In the genomic region with DNA sequence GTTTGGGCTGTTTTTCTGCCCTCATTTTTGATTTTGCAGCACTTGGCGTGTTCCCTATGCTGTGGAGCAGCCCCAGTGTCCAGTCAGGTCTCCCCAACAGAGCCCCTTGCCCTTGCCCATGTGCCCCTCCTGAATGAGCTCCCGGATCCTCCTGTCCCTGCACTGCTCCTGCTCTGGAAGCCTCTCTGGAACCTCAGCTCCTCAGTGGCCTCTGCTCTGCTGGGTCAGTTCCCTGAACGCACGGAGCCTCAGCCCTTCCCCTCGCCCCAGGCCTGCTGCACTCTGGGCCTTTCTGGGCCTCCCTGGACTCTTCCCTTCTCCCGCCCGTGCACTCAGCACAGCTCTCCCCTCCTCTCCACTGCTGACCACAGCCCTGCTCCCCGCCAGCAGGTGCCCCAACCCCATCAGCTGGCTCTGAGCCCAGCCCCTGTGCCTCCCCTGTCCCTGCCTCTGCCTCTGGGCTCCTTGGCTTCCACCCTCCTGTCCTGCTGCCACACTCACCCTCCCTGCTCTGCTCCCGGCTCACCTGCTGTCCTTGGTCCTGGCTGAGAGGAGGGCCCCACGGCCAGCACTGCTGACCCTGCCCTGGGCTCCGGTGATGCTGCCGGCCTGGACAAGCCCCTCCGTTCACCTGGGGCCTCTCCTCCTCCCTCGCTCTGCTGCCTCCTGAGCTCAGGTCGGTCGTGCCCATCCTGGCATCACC, we compare ENCODE assay signal across 7 cellular contexts.
A peak's percentile ranks its signal among the peaks of the same experiment; 100 is the strongest.
DNase-seq lines count a peak whose midpoint lies in the region; ATAC-seq, FAIRE-seq and TF ChIP-seq lines count a peak whose summit lies in the region.
"Not testable (repeated sequence)": the region's sequence is repeated elsewhere in the genome, so short reads cannot be mapped to it uniquely, and the experiment has no call there.

No MANE protein-coding gene starts in this region.

- SMC1A ChIA-PET in GM12878 (lab: Charles Lee; ENCODE audit: uncharacterized antibody, unreplicated experiment): not testable (repeated sequence)

- not testable (repeated sequence) for TF ChIP-seq CTCF in GM12875 (IDR thresholded peaks at IDR 0.05; ENCODE audit: borderline replicate concordance, insufficient read depth, low read depth, low read length); Panc1 (IDR thresholded peaks at IDR 0.05); GM12878 (IDR thresholded peaks at IDR 0.05 in 2 of 3, conservative IDR thresholded peaks at IDR 0.05 in 1 of 3; ENCODE audit: control insufficient read depth in 2 of 3, extremely low read depth in 1 of 3, insufficient read depth in 1 of 3, low read depth in 3 of 3, low read length in 3 of 3)

- H3K9ac ChIP-seq in GM12878 (ENCODE audit: control insufficient read depth, insufficient read depth, low read length): not testable (repeated sequence)

- ATAC-seq in Panc1: peak; percentile 34; the same call in 1 of the 2 replicates
- peak; percentile 50 for ATAC-seq in GM12878
- ATAC-seq in right cardiac atrium: peak; percentile 14 to 18
- ATAC-seq in naive B cell (ENCODE audit: low read depth in 2 of 2); stimulated activated effector memory CD8-positive, alpha-beta T cell treated with anti-CD3 and anti-CD28 coated beads, Interleukin-12 subunit alpha, Interleukin-12 subunit beta, amount 100 ng/mL, for 72 hours: not testable (repeated sequence)

- H3K36me3 Mint-ChIP-seq in naive B cell: not testable (repeated sequence)
- H3K36me3 Mint-ChIP-seq in stimulated activated effector memory CD8-positive, alpha-beta T cell treated with anti-CD3 and anti-CD28 coated beads, Interleukin-12 subunit alpha, Interleukin-12 subunit beta, amount 100 ng/mL, for 72 hours: peaks cover 18% of the 10 kb centered on the region

- not testable (repeated sequence) for H3K4me2 ChIP-seq in GM12878 (ENCODE audit: control insufficient read depth, insufficient read depth)

- not testable (repeated sequence) for BruUV-seq in Panc1 (replicated peaks; lab: Mats Ljungman, UMichigan); GM12878 (replicated peaks; lab: Mats Ljungman, UMichigan)

- H3K36me3 ChIP-seq in Panc1 (ENCODE audit: control insufficient read depth, insufficient read depth, low read length); GM12878 (ENCODE audit: control insufficient read depth in 2 of 2, insufficient read depth in 2 of 2, low read length in 1 of 2): not testable (repeated sequence)

- H3K4me3 ChIP-seq in GM12875 (ENCODE audit: low read depth, low read length): peak overlapping the region; percentile 32
- not testable (repeated sequence) for H3K4me3 ChIP-seq in Panc1 (ENCODE audit: low read depth in 2 of 2, low read length in 2 of 2); GM12878; right cardiac atrium (ENCODE audit: low read length)

- H3K9me3 ChIP-seq in Panc1 (ENCODE audit: control insufficient read depth, insufficient read depth, low read depth, low read length); GM12878 (replicated peaks; ENCODE audit: control insufficient read depth, insufficient read depth, low read length); right cardiac atrium (ENCODE audit: control insufficient read depth, low read length): not testable (repeated sequence)

- not testable (repeated sequence) for DNase-seq in Panc1 (ENCODE audit: low read depth, low spot score); GM12878 (ENCODE audit: low read depth, low spot score); naive B cell; stimulated activated effector memory CD8-positive, alpha-beta T cell treated with anti-CD3 and anti-CD28 coated beads, Interleukin-12 subunit alpha, Interleukin-12 subunit beta, amount 100 ng/mL, for 72 hours (ENCODE audit: low spot score in 2 of 2)
- peak in 2 of 3 donors; percentile 31 to 41 for DNase-seq in right cardiac atrium
- DNase-seq in ureter (ENCODE audit: low spot score): peak; percentile 37

- H3K27ac Mint-ChIP-seq in naive B cell: peak overlapping the region in 5 of 6 donors; percentile 73 to 98 (median 87)
- H3K27ac Mint-ChIP-seq in stimulated activated effector memory CD8-positive, alpha-beta T cell treated with anti-CD3 and anti-CD28 coated beads, Interleukin-12 subunit alpha, Interleukin-12 subunit beta, amount 100 ng/mL, for 72 hours: peak overlapping the region; percentile 29

- H3K9me3 Mint-ChIP-seq in naive B cell; stimulated activated effector memory CD8-positive, alpha-beta T cell treated with anti-CD3 and anti-CD28 coated beads, Interleukin-12 subunit alpha, Interleukin-12 subunit beta, amount 100 ng/mL, for 72 hours: not testable (repeated sequence)

- not testable (repeated sequence) for H3K27ac ChIP-seq in Panc1 (ENCODE audit: low read length); GM12878 (ENCODE audit: control insufficient read depth, insufficient read depth); right cardiac atrium (ENCODE audit: low read length)

- not testable (repeated sequence) for H2AFZ ChIP-seq in GM12878 (ENCODE audit: control insufficient read depth, low read depth, low read length)

- H3K4me1 Mint-ChIP-seq in naive B cell: peaks cover 45 to 50% (median 49%) of the 10 kb centered on the region in 3 donors
- peaks cover 18% of the 10 kb centered on the region for H3K4me1 Mint-ChIP-seq in stimulated activated effector memory CD8-positive, alpha-beta T cell treated with anti-CD3 and anti-CD28 coated beads, Interleukin-12 subunit alpha, Interleukin-12 subunit beta, amount 100 ng/mL, for 72 hours

- no CpG with 5 or more reads among the region's 16 CpGs for WGBS in GM12878 (ENCODE audit: insufficient coverage, insufficient replicate concordance, low lambda C conversion rate, missing lambda C conversion rate)
- WGBS in right cardiac atrium: 74% methylated on average over 16 of the region's 16 CpGs

- in situ Hi-C loops in Panc1 (cut with HindIII; ENCODE audit: low pct_unique_long_range_greater_than_20kb, low sequenced_read_pairs); GM12878 (cut with MboI): not testable (repeated sequence)

- POLR2A ChIA-PET in Panc1 (lab: Charles Lee); GM12878 (lab: Charles Lee): not testable (repeated sequence)

- FAIRE-seq in GM12878 (lab: Jason Lieb, UNC): not testable (repeated sequence)

- H3K4me1 ChIP-seq in Panc1 (ENCODE audit: control insufficient read depth, insufficient read depth, low read length); GM12878 (ENCODE audit: control insufficient read depth, insufficient read depth, low read length); right cardiac atrium (ENCODE audit: control insufficient read depth, insufficient read depth, low read length): not testable (repeated sequence)

- TF ChIP-seq RAD21 in GM12878 (IDR thresholded peaks at IDR 0.05; ENCODE audit: insufficient read depth, low read depth, low read length): not testable (repeated sequence)

- H3K27me3 ChIP-seq in Panc1 (ENCODE audit: control insufficient read depth, insufficient read depth, low read length); GM12878 (replicated peaks in 1 of 2; ENCODE audit: control insufficient read depth in 2 of 2, insufficient read depth in 2 of 2, low read length in 1 of 2); right cardiac atrium (ENCODE audit: control insufficient read depth, insufficient read depth): not testable (repeated sequence)

- H4K20me1 ChIP-seq in GM12878 (ENCODE audit: control insufficient read depth, insufficient read depth): not testable (repeated sequence)

- H3K79me2 ChIP-seq in GM12878 (ENCODE audit: control insufficient read depth, insufficient read depth, low read length): not testable (repeated sequence)

- TF ChIP-seq POLR2A in GM12878 (IDR thresholded peaks at IDR 0.05; ENCODE audit: low read depth, low read length): not testable (repeated sequence)

- RAD21 ChIA-PET in GM12878 (lab: Charles Lee; ENCODE audit: unreplicated experiment): not testable (repeated sequence)

- H3K4me3 Mint-ChIP-seq in naive B cell: peak overlapping the region; percentile 42 to 93 (median 83)
- peak overlapping the region; percentile 18 for H3K4me3 Mint-ChIP-seq in stimulated activated effector memory CD8-positive, alpha-beta T cell treated with anti-CD3 and anti-CD28 coated beads, Interleukin-12 subunit alpha, Interleukin-12 subunit beta, amount 100 ng/mL, for 72 hours

- intact Hi-C loops in Panc1 (cut with micrococcal nuclease; ENCODE audit: unreplicated experiment); GM12878 (cut with micrococcal nuclease; ENCODE audit: unreplicated experiment); right cardiac atrium (cut with DNase I): not testable (repeated sequence)

- CTCF ChIA-PET in Panc1 (lab: Charles Lee); GM12878 (lab: Yijun Ruan, JAX): not testable (repeated sequence)

- TF ChIP-seq EP300 in GM12878 (IDR thresholded peaks at IDR 0.05; ENCODE audit: borderline replicate concordance in 1 of 2, control insufficient read depth in 1 of 2, low read depth in 2 of 2, low read length in 2 of 2): not testable (repeated sequence)

- not testable (repeated sequence) for H3K27me3 Mint-ChIP-seq in naive B cell
